9 cellular contexts compared by ENCODE assay signal in genomic region chr10:99555371-99556224, GRCh38.
A peak's percentile ranks its signal among the peaks of the same experiment; 100 is the strongest.
DNase-seq lines count a peak whose midpoint lies in the region; ATAC-seq and TF ChIP-seq lines count a peak whose summit lies in the region.
"Had no signal": no experiment of that assay in that cellular context is flagged by ENCODE, and none has a peak within 500 bp of the region (broad histone marks: within the 10 kb centered on the region; RNA-seq: fewer than 3 reads in every experiment).

No MANE protein-coding gene starts in this region.

- H3K27ac Mint-ChIP-seq in T-helper 2 cell treated with Interferon-gamma antibody and Interleukin-4, amounts not matched to agents 5 μg/mL and 100 μg/mL, for 36 hours: no peak overlapping the region

- no peak overlapping the region for H3K4me3 ChIP-seq in coronary artery
- H3K4me3 ChIP-seq: pancreas had no signal

- H3K4me3 Mint-ChIP-seq in T-helper 2 cell treated with Interferon-gamma antibody and Interleukin-4, amounts not matched to agents 5 μg/mL and 100 μg/mL, for 36 hours: no peak overlapping the region

- H3K9me3 Mint-ChIP-seq in T-helper 2 cell treated with Interferon-gamma antibody and Interleukin-4, amounts not matched to agents 5 μg/mL and 100 μg/mL, for 36 hours: no peaks in the 10 kb centered on the region

- peaks cover 10% of the 10 kb centered on the region for H3K4me1 Mint-ChIP-seq in T-helper 2 cell treated with Interferon-gamma antibody and Interleukin-4, amounts not matched to agents 5 μg/mL and 100 μg/mL, for 36 hours (ENCODE audit: low read depth)

- H3K27ac ChIP-seq in coronary artery: no peak overlapping the region
- H3K27ac ChIP-seq: pancreas had no signal

- no peak for TF ChIP-seq CTCF in coronary artery (IDR thresholded peaks at IDR 0.05)

- ATAC-seq in GM18498 (IDR thresholded peaks at IDR 0.05; ENCODE audit: unreplicated experiment) (peak; percentile 90), GM19397 (IDR thresholded peaks at IDR 0.05; ENCODE audit: unreplicated experiment) (peak; percentile 76), HG02943 (IDR thresholded peaks at IDR 0.05; ENCODE audit: low read depth, unreplicated experiment) (peak; percentile 70)
- ATAC-seq: pancreas had no signal

- DNase-seq in T-helper 2 cell treated with Interferon-gamma antibody and Interleukin-4, amounts not matched to agents 5 μg/mL and 100 μg/mL, for 36 hours (ENCODE audit: low spot score): peak; percentile 16
- DNase-seq in coronary artery (ENCODE audit: low spot score): no peak
- DNase-seq in NCI-H1105 treated with DMSO at 0.1 percent for 48 hours (lab: John Stamatoyannopoulos, UW): no peak
- no peak for DNase-seq in NCI-H2029 treated with DMSO at 0.1 percent for 48 hours (lab: John Stamatoyannopoulos, UW)
- no peak for DNase-seq in ACHN
- DNase-seq: pancreas had no signal

- no peaks in the 10 kb centered on the region for H3K36me3 Mint-ChIP-seq in T-helper 2 cell treated with Interferon-gamma antibody and Interleukin-4, amounts not matched to agents 5 μg/mL and 100 μg/mL, for 36 hours (ENCODE audit: low read depth)

- in situ Hi-C loops in ACHN (cut with HindIII; ENCODE audit: low pct_ligation_motif_present, low pct_unique_long_range_greater_than_20kb, low sequenced_read_pairs): no loop called here

- peaks cover 43% of the 10 kb centered on the region for H3K27me3 Mint-ChIP-seq in T-helper 2 cell treated with Interferon-gamma antibody and Interleukin-4, amounts not matched to agents 5 μg/mL and 100 μg/mL, for 36 hours (ENCODE audit: low read depth)
